In genomic region chr3:142235690-142236089, GRCh38 we compare ENCODE assay signal across 24 cellular contexts. TPM values are rescaled to one million over a fixed set of nuclear protein-coding genes. Genes with fewer than 3 reads are reported as not detected.
DNase-seq lines count a peak whose midpoint lies in the region; ATAC-seq, FAIRE-seq and TF ChIP-seq lines count a peak whose summit lies in the region.
"Had no signal": no experiment of that assay in that cellular context is flagged by ENCODE, and none has a peak within 500 bp of the region (broad histone marks: within the 10 kb centered on the region; RNA-seq: fewer than 3 reads in every experiment).

No MANE protein-coding gene starts in this region.

- in situ Hi-C loops in HepG2 (cut with HindIII; ENCODE audit: extremely low pct_ligation_motif_present, low pct_unique_long_range_greater_than_20kb) = no loop called here
- in situ Hi-C loops in transverse colon (cut with MboI; ENCODE audit: low pct_ligation_motif_present in 1 of 4, low pct_unique_long_range_greater_than_20kb in 1 of 4, low sequenced_read_pairs in 3 of 4) = no loop called here

- H3K4me1 ChIP-seq in HepG2 (ENCODE audit: insufficient read depth, low read length) = 0 out of 2 replicates have a peak, but pooled peaks cover 7% of the 10 kb centered on the region
- no peaks in the 10 kb centered on the region for H3K4me1 ChIP-seq in right lobe of liver
- H3K4me1 ChIP-seq in transverse colon = peaks cover 0 to 14% (median 9%) of the 10 kb centered on the region in 4 donors
- H3K4me1 ChIP-seq: A549; BLaER1 treated with 17β-estradiol and CSF1 and Interleukin-3, amounts not matched to agents 10 nM and 100 nM; HAP-1 had no signal

- CTCF ChIA-PET in HepG2 (lab: Yijun Ruan, JAX; ENCODE audit: low intra/inter-chr PET ratio, low total read pairs) = no interaction called here

- no peak for TF ChIP-seq RAD21 in HepG2 (CRISPR knock-in tag; IDR thresholded peaks at IDR 0.05)

- no peak overlapping the region for H2AFZ ChIP-seq in HepG2 (ENCODE audit: low read length)
- H2AFZ ChIP-seq: GM23338 had no signal

- WGBS in HepG2 (ENCODE audit: low lambda C conversion rate) = 0% methylated on average over 1 of the region's 1 CpG
- 33% methylated on average over 1 of the region's 1 CpG for WGBS in right lobe of liver (ENCODE audit: insufficient coverage, low coverage, low lambda C conversion rate, missing lambda C conversion rate)
- WGBS in transverse colon (ENCODE audit: low coverage in 1 of 2), 2 donors = 35% methylated on average over 1 of the region's 1 CpG; no CpG with 5 or more reads in 1 of the 2 donors

- H3K27me3 ChIP-seq in HepG2 (ENCODE audit: control insufficient read depth in 1 of 2, insufficient read depth in 2 of 2, low read length in 2 of 2) (peaks cover 0 to 1% of the 10 kb centered on the region in 2 experiments; a peak in 2 of 5 replicates), right lobe of liver (no peaks in the 10 kb centered on the region), transverse colon (no peaks in the 10 kb centered on the region)
- H3K27me3 ChIP-seq: BE2C; BLaER1 treated with 17β-estradiol and CSF1 and Interleukin-3, amounts not matched to agents 10 nM and 100 nM had no signal

- H3K79me2 ChIP-seq in HepG2 (ENCODE audit: insufficient read depth, low read length) = no peaks in the 10 kb centered on the region

- H3K27ac ChIP-seq in HepG2 (ENCODE audit: extremely low read length, insufficient read depth, low read length) = no peak overlapping the region
- H3K27ac ChIP-seq in right lobe of liver = no peak overlapping the region
- peak overlapping the region; percentile 24 to 69 (median 50) for H3K27ac ChIP-seq in transverse colon
- H3K27ac ChIP-seq: A549; BLaER1 treated with 17β-estradiol and CSF1 and Interleukin-3, amounts not matched to agents 10 nM and 100 nM had no signal

- BruUV-seq in HepG2 (replicated peaks; lab: Mats Ljungman, UMichigan) = no TSS peak

- no peak overlapping the region for H3K4me3 ChIP-seq in HepG2 (replicated peaks in 1 of 3; ENCODE audit: insufficient read depth in 1 of 3, low read depth in 2 of 3, low read length in 3 of 3)
- H3K4me3 ChIP-seq in right lobe of liver = no peak overlapping the region
- H3K4me3 ChIP-seq in transverse colon = no peak overlapping the region
- H3K4me3 ChIP-seq: A549; BLaER1 treated with 17β-estradiol and CSF1 and Interleukin-3, amounts not matched to agents 10 nM and 100 nM; GM12878; GM23338; HAP-1 had no signal

- intact Hi-C loops in HepG2 (cut with micrococcal nuclease; ENCODE audit: unreplicated experiment) = no loop called here
- intact Hi-C loops in right lobe of liver (cut with DNase I) = no loop called here
- intact Hi-C loops in left colon (cut with DNase I, micrococcal nuclease) = no loop called here
- intact Hi-C loops in transverse colon (cut with DNase I; ENCODE audit: low total_unique reads) = no loop called here

- no peaks in the 10 kb centered on the region for H3K36me3 ChIP-seq in HepG2 (replicated peaks in 1 of 2; ENCODE audit: control insufficient read depth in 1 of 2, insufficient read depth in 2 of 2, low read length in 2 of 2)
- H3K36me3 ChIP-seq in right lobe of liver = no peaks in the 10 kb centered on the region
- H3K36me3 ChIP-seq in transverse colon = no peaks in the 10 kb centered on the region
- H3K36me3 ChIP-seq: BE2C; BLaER1 treated with 17β-estradiol and CSF1 and Interleukin-3, amounts not matched to agents 10 nM and 100 nM; HAP-1 had no signal

- no peak overlapping the region for H3K4me2 ChIP-seq in HepG2 (ENCODE audit: low read depth, low read length)
- H3K4me2 ChIP-seq: A549; BLaER1 treated with 17β-estradiol and CSF1 and Interleukin-3, amounts not matched to agents 10 nM and 100 nM; GM23338 had no signal

- TF ChIP-seq EP300 in HepG2 (IDR thresholded peaks at IDR 0.05; ENCODE audit: low read depth in 2 of 2, low read length in 2 of 2) (no peak), HepG2 (CRISPR knock-in tag; IDR thresholded peaks at IDR 0.05; ENCODE audit: borderline replicate concordance) (no peak), transverse colon (IDR thresholded peaks at IDR 0.05; ENCODE audit: low read depth) (no peak)

- TF ChIP-seq CTCF in HepG2 (CRISPR knock-in tag; IDR thresholded peaks at IDR 0.05) (no peak), right lobe of liver (IDR thresholded peaks at IDR 0.05) (no peak), transverse colon (IDR thresholded peaks at IDR 0.05) (no peak)

- no peak overlapping the region for H3K9ac ChIP-seq in HepG2 (ENCODE audit: insufficient read depth, low read depth, low read length)
- H3K9ac ChIP-seq: BLaER1 treated with 17β-estradiol and CSF1 and Interleukin-3, amounts not matched to agents 10 nM and 100 nM had no signal

- FAIRE-seq in HepG2 (lab: Jason Lieb, UNC) = no peak
- FAIRE-seq: A549, D721Med, GM12878, GM18507 had no signal

- POLR2A ChIA-PET in HepG2 (lab: Yijun Ruan, JAX) = no interaction called here

- no peaks in the 10 kb centered on the region for H4K20me1 ChIP-seq in HepG2 (ENCODE audit: insufficient read depth, low read length)
- H4K20me1 ChIP-seq: BLaER1 treated with 17β-estradiol and CSF1 and Interleukin-3, amounts not matched to agents 10 nM and 100 nM had no signal

- H3K9me3 ChIP-seq in HepG2 (ENCODE audit: low read length) = no peaks in the 10 kb centered on the region
- no peaks in the 10 kb centered on the region for H3K9me3 ChIP-seq in right lobe of liver
- H3K9me3 ChIP-seq in transverse colon = no peaks in the 10 kb centered on the region
- H3K9me3 ChIP-seq: A549, BE2C, HAP-1 had no signal

- DNase-seq in HepG2 (ENCODE audit: low spot score) (no peak), right lobe of liver (no peak), left colon (no peak), transverse colon (no peak), RKO (ENCODE audit: low spot score) (no peak)
- DNase-seq: 8988T; ACHN; AML-193; BE2C; CD4-positive, alpha-beta T cell; CD8-positive, alpha-beta memory T cell; DMS 273 treated with DMSO at 0.1 percent for 48 hours; DMS79; EL; GDM1; HFFc6 had no signal

- ATAC-seq in HepG2 (no peak), right lobe of liver (no peak), left colon (peak; percentile 45), GM18498 (IDR thresholded peaks at IDR 0.05; ENCODE audit: unreplicated experiment) (no peak)
- ATAC-seq: A549, GM12878, GM23338 had no signal

- TF ChIP-seq POLR2A in HepG2 (IDR thresholded peaks at IDR 0.05; ENCODE audit: insufficient read depth in 1 of 2, low read depth in 2 of 2, low read length in 2 of 2) (no peak), right lobe of liver (IDR thresholded peaks at IDR 0.05) (no peak), transverse colon (IDR thresholded peaks at IDR 0.05) (no peak)

TF ChIP-seq in HepG2, 621 proteins besides CTCF, POLR2A, EP300 and RAD21:
- TF ChIP-seq ATF7 (IDR thresholded peaks at IDR 0.05) = peak; percentile 52; the same call in 1 of the 2 replicates
- TF ChIP-seq ATF7 (CRISPR knock-in tag; IDR thresholded peaks at IDR 0.05) = no peak
- no peak for TF ChIP-seq ZFP82 (CRISPR knock-in tag; IDR thresholded peaks at IDR 0.05; ENCODE audit: borderline replicate concordance)

RNA-seq across cellular contexts. Expression of gene GK5, which starts 10.3 kb away (rescaled TPM):
- total RNA-seq in HepG2 (2016; rRNA removed; fragmentation: Illumina TruSeq; extraction: Trizol) (11.0 and 12.9 TPM in 2 replicates), right lobe of liver (1 to 10 TPM; 3.2 to 6.7 (median 5.1) TPM), left colon (10 to 100 TPM; 40.1 to 59.5 TPM), transverse colon (100 to 1,000 TPM in 1 of 4 donors, 10 to 100 TPM in 3; 37.4 to 140 (median 55.5) TPM)
- total RNA-seq in HepG2 (2016; cell fraction: cytosol; rRNA removed; fragmentation: Illumina TruSeq; extraction: Trizol; ENCODE audit: low read depth) = 3.3 and 3.7 TPM in 2 replicates
- total RNA-seq in HepG2 (2016; cell fraction: insoluble cytoplasmic fraction; rRNA removed; fragmentation: Illumina TruSeq; extraction: Trizol) = 9.1 and 13.1 TPM in 2 replicates
- total RNA-seq in HepG2 (2016; cell fraction: membrane; rRNA removed; fragmentation: Illumina TruSeq; extraction: Trizol) = 2.8 and 4.4 TPM in 2 replicates
- total RNA-seq in HepG2 (2016; cell fraction: nucleus; rRNA removed; fragmentation: Illumina TruSeq; extraction: Trizol) = 17.6 and 20.5 TPM in 2 replicates
- polyA plus RNA-seq in HepG2 (2011; rRNA removed) = 7.1 and 7.9 TPM in 2 replicates
- polyA plus RNA-seq in HepG2 (2011; cell fraction: cytosol; rRNA removed) = 1.4 and 1.9 TPM in 2 replicates
- 12.3 and 18.5 TPM in 2 replicates for polyA plus RNA-seq in HepG2 (2011; cell fraction: nucleus; rRNA removed)
- 4.1 and 5.6 TPM in 2 replicates for polyA plus RNA-seq in HepG2 (2012)
- 1.2 and 2.0 TPM in 2 replicates for polyA plus RNA-seq in HepG2 (2016; cell fraction: cytosol; fragmentation: Illumina TruSeq; extraction: Trizol; ENCODE audit: low read depth)
- 4.5 and 5.9 TPM in 2 replicates for polyA plus RNA-seq in HepG2 (2016; cell fraction: insoluble cytoplasmic fraction; fragmentation: Illumina TruSeq; extraction: Trizol; ENCODE audit: low read depth)
- polyA plus RNA-seq in HepG2 (2016; cell fraction: membrane; fragmentation: Illumina TruSeq; extraction: Trizol; ENCODE audit: low read depth) = 0.74 and 2.3 TPM in 2 replicates
- 24.4 and 24.6 TPM in 2 replicates for polyA plus RNA-seq in HepG2 (2016; cell fraction: nucleus; fragmentation: Illumina TruSeq; extraction: Trizol; ENCODE audit: insufficient read depth, low read depth)
- polyA minus RNA-seq in HepG2 (2011; rRNA and poly(A)+ RNA removed; ENCODE audit: low replicate concordance) = 2.5 and 6.1 TPM in 2 replicates
- 1.6 and 4.3 TPM in 2 replicates for polyA minus RNA-seq in HepG2 (2011; cell fraction: cytosol; rRNA and poly(A)+ RNA removed)
- 19.1 and 23.4 TPM in 2 replicates for polyA minus RNA-seq in HepG2 (2011; cell fraction: nucleus; rRNA and poly(A)+ RNA removed)

Comparison
In these comparisons a context has a peak if more than half of its experiments do, and no peak if none do; other contexts are left out.
1. H3K27ac ChIP-seq: peak in transverse colon (4 of 4); none in HepG2 (single experiment) and right lobe of liver (0 of 3).